Comparison of ENCODE assay signal across 19 cellular contexts in genomic region chr5:67052034-67052433, GRCh38.
DNase-seq lines count a peak whose midpoint lies in the region; ATAC-seq, FAIRE-seq and TF ChIP-seq lines count a peak whose summit lies in the region.
"Had no signal": no experiment of that assay in that cellular context is flagged by ENCODE, and none has a peak within 500 bp of the region (broad histone marks: within the 10 kb centered on the region; RNA-seq: fewer than 3 reads in every experiment).

No MANE protein-coding gene starts in this region.

- no peaks in the 10 kb centered on the region for H3K36me3 ChIP-seq in GM23248 (ENCODE audit: low read depth)
- H3K36me3 ChIP-seq in IMR-90 (ENCODE audit: control insufficient read depth, insufficient read depth, low read length) = no peaks in the 10 kb centered on the region
- peaks cover 8% of the 10 kb centered on the region for H3K36me3 ChIP-seq in bronchial epithelial cell (ENCODE audit: control insufficient read depth, insufficient read depth, low read length)
- H3K36me3 ChIP-seq in body of pancreas (replicated peaks in 1 of 2; ENCODE audit: insufficient read depth in 1 of 2, low read depth in 2 of 2) = no peaks in the 10 kb centered on the region
- H3K36me3 ChIP-seq: BE2C had no signal

- H3K9me3 ChIP-seq in GM23248 (ENCODE audit: low read depth) = no peaks in the 10 kb centered on the region
- no peaks in the 10 kb centered on the region for H3K9me3 ChIP-seq in IMR-90 (ENCODE audit: control insufficient read depth, insufficient read depth, low read length)
- H3K9me3 ChIP-seq in body of pancreas = no peaks in the 10 kb centered on the region
- H3K9me3 ChIP-seq: BE2C had no signal

- H2BK15ac ChIP-seq in IMR-90 (ENCODE audit: low read depth, low read length) = no peak overlapping the region

- peaks cover 6% of the 10 kb centered on the region for H3K36me3 Mint-ChIP-seq in nephron progenitor cell (ENCODE audit: low read depth)

- no peak overlapping the region for H3K27ac ChIP-seq in GM23248
- no peak overlapping the region for H3K27ac ChIP-seq in IMR-90 (ENCODE audit: insufficient read depth, low read length)
- no peak overlapping the region for H3K27ac ChIP-seq in body of pancreas

- H2AK9ac ChIP-seq in IMR-90 (replicated peaks; ENCODE audit: low read depth, low read length, poor library complexity) = no peak overlapping the region

- no peaks in the 10 kb centered on the region for H3K9me2 ChIP-seq in GM23248 (ENCODE audit: insufficient read depth)

- H3K4me3 ChIP-seq in GM23248 (no peak overlapping the region), IMR-90 (ENCODE audit: insufficient read depth, low read depth, low read length) (no peak overlapping the region), bronchial epithelial cell (ENCODE audit: low read depth, low read length) (no peak overlapping the region), body of pancreas (no peak overlapping the region)

- H3K79me2 ChIP-seq in GM23248 (ENCODE audit: insufficient read depth) = no peaks in the 10 kb centered on the region

- H3K27me3 ChIP-seq in GM23248 (replicated peaks; ENCODE audit: insufficient read depth) = no peaks in the 10 kb centered on the region
- H3K27me3 ChIP-seq in IMR-90 (ENCODE audit: control insufficient read depth, insufficient read depth, low read length) = no peaks in the 10 kb centered on the region
- no peaks in the 10 kb centered on the region for H3K27me3 ChIP-seq in bronchial epithelial cell (ENCODE audit: control insufficient read depth, insufficient read depth, low read length)
- no peaks in the 10 kb centered on the region for H3K27me3 ChIP-seq in body of pancreas
- H3K27me3 ChIP-seq: BE2C had no signal

- TF ChIP-seq POLR2A in IMR-90 (IDR thresholded peaks at IDR 0.05; ENCODE audit: low read depth, low read length) (no peak), body of pancreas (IDR thresholded peaks at IDR 0.05) (no peak)

- H3K9me1 ChIP-seq in IMR-90 (ENCODE audit: insufficient read depth, low read length) = peaks cover 5% of the 10 kb centered on the region; the same call in 1 of the 2 replicates

- H3K4me1 Mint-ChIP-seq in nephron progenitor cell = peaks cover 10% of the 10 kb centered on the region

- H3K4me2 ChIP-seq in GM23248 (ENCODE audit: unreplicated experiment) = no peak overlapping the region
- H3K4me2 ChIP-seq in IMR-90 (ENCODE audit: low read depth, low read length) = 0 out of 2 replicates have a peak overlapping the region, but pooled peaks have one; percentile 7

- FAIRE-seq in bronchial epithelial cell (lab: Jason Lieb, UNC) = no peak
- FAIRE-seq: HepG2 had no signal

- TF ChIP-seq CTCF in IMR-90 (conservative IDR thresholded peaks at IDR 0.05; ENCODE audit: low read depth, low read length) (no peak), bronchial epithelial cell (IDR thresholded peaks at IDR 0.05; ENCODE audit: insufficient read depth, low read length, severe bottlenecking) (no peak), nephron progenitor cell (IDR thresholded peaks at IDR 0.05) (no peak), body of pancreas (IDR thresholded peaks at IDR 0.05) (no peak)

- H4K91ac ChIP-seq in IMR-90 (ENCODE audit: insufficient read depth, low read depth, low read length) = no peak overlapping the region

- TF ChIP-seq RAD21 in IMR-90 (IDR thresholded peaks at IDR 0.05; ENCODE audit: low read length) = no peak

- H2AFZ ChIP-seq in GM23248 = no peak overlapping the region
- no peak overlapping the region for H2AFZ ChIP-seq in IMR-90 (replicated peaks; ENCODE audit: low read length, poor library complexity)

- H3K14ac ChIP-seq in IMR-90 (replicated peaks; ENCODE audit: low read depth, low read length) = no peak overlapping the region

- in situ Hi-C loops in GM23248 (cut with MboI) = no loop called here
- in situ Hi-C loops in IMR-90 (cut with MboI; ENCODE audit: low sequenced_read_pairs) = no loop called here

- H3K79me1 ChIP-seq in IMR-90 (ENCODE audit: low read depth in 1 of 2, low read length in 2 of 2) = peaks cover 19% of the 10 kb centered on the region in 2 experiments; a peak in 2 of 4 replicates

- no peak overlapping the region for H3K18ac ChIP-seq in IMR-90 (ENCODE audit: low read depth, low read length)

- no peaks in the 10 kb centered on the region for H3K9me3 Mint-ChIP-seq in nephron progenitor cell
- H3K9me3 Mint-ChIP-seq: CD4-positive, CD25-positive, alpha-beta regulatory T cell; CD8-positive, alpha-beta memory T cell had no signal

- H4K8ac ChIP-seq in IMR-90 (ENCODE audit: low read depth in 2 of 2, low read length in 2 of 2) = no peak overlapping the region

- dilution Hi-C loops in IMR-90 (cut with HindIII; ENCODE audit: low sequenced_read_pairs, unreplicated experiment) = no loop called here

- H3K27ac Mint-ChIP-seq in nephron progenitor cell = no peak overlapping the region
- H3K27ac Mint-ChIP-seq: CD4-positive, CD25-positive, alpha-beta regulatory T cell; CD8-positive, alpha-beta memory T cell had no signal

- intact Hi-C loops in IMR-90 (cut with micrococcal nuclease) = no loop called here
- intact Hi-C loops in body of pancreas (cut with DNase I) = no loop called here

- no peak overlapping the region for H2AK5ac ChIP-seq in IMR-90 (ENCODE audit: low read depth, low read length)

- ATAC-seq in IMR-90 (ENCODE audit: low read depth) = peak; percentile 80
- no peak for ATAC-seq in body of pancreas
- ATAC-seq: HepG2 had no signal

- no peak overlapping the region for H4K5ac ChIP-seq in IMR-90 (ENCODE audit: low read depth, low read length)

- peaks cover 3% of the 10 kb centered on the region for H3K27me3 Mint-ChIP-seq in nephron progenitor cell (ENCODE audit: low read depth, poor library complexity)
- H3K27me3 Mint-ChIP-seq: CD4-positive, CD25-positive, alpha-beta regulatory T cell had no signal

- no peak overlapping the region for H3K4ac ChIP-seq in IMR-90 (ENCODE audit: low read depth, low read length)

- H2BK120ac ChIP-seq in IMR-90 (ENCODE audit: low read depth, low read length) = no peak overlapping the region

- no peak overlapping the region for H3K56ac ChIP-seq in IMR-90 (ENCODE audit: extremely low read depth, insufficient read depth, low read length)

- WGBS in GM23248 (ENCODE audit: low coverage in 1 of 2, low lambda C conversion rate in 2 of 2, missing lambda C conversion rate in 2 of 2), 2 experiments = 98 to 100% methylated on average over 1 of the region's 1 CpG
- no CpG with 5 or more reads among the region's 1 CpG for WGBS in IMR-90 (ENCODE audit: extremely low coverage in 2 of 2, insufficient read length in 1 of 2), 2 experiments
- WGBS in body of pancreas, 2 donors = 43 to 67% methylated on average over 1 of the region's 1 CpG

- no peaks in the 10 kb centered on the region for H3F3A ChIP-seq in GM23248 (ENCODE audit: insufficient read depth)

- CTCF ChIA-PET in IMR-90 (lab: Yijun Ruan, JAX) = no interaction called here

- no TSS peak for BruUV-seq in IMR-90 (replicated peaks; lab: Mats Ljungman, UMichigan)

- POLR2A ChIA-PET in IMR-90 (lab: Charles Lee; ENCODE audit: unreplicated experiment) = no interaction called here

- no peaks in the 10 kb centered on the region for H4K20me1 ChIP-seq in GM23248 (ENCODE audit: insufficient read depth)
- H4K20me1 ChIP-seq in IMR-90 (ENCODE audit: insufficient read depth, low read length) = no peaks in the 10 kb centered on the region

- no peak overlapping the region for H3K23ac ChIP-seq in IMR-90 (ENCODE audit: low read depth, low read length)

- H2BK5ac ChIP-seq in IMR-90 (ENCODE audit: low read depth, low read length, poor library complexity, severe bottlenecking) = peak overlapping the region; percentile 11

- no peak overlapping the region for H3K9ac ChIP-seq in GM23248
- H3K9ac ChIP-seq in IMR-90 (ENCODE audit: low read depth, low read length) = no peak overlapping the region

- peak; percentile 37 for DNase-seq in GM23248
- peak; percentile 28 for DNase-seq in IMR-90
- DNase-seq in bronchial epithelial cell (ENCODE audit: low read depth) = peak; percentile 49
- DNase-seq in iris pigment epithelial cell (ENCODE audit: low read depth) = peak; percentile 39
- DNase-seq in NCI-H69 (lab: John Stamatoyannopoulos, UW) = no peak
- DNase-seq in nephron progenitor cell = no peak
- no peak for DNase-seq in body of pancreas
- DNase-seq: ACHN; BE2C; C1 segment of cervical spinal cord; CD4-positive, CD25-positive, alpha-beta regulatory T cell; CD8-positive, alpha-beta memory T cell; COR-L47; DMS 273 treated with DMSO at 0.1 percent for 48 hours; DMS79; GF-D8; GOT3; H7 had no signal

- H2BK20ac ChIP-seq in IMR-90 (ENCODE audit: low read depth, low read length) = no peak overlapping the region

- H3K4me1 ChIP-seq in GM23248 (ENCODE audit: insufficient read depth) (peaks cover 8% of the 10 kb centered on the region), IMR-90 (ENCODE audit: control insufficient read depth, insufficient read depth, low read length) (peaks cover 4% of the 10 kb centered on the region; the same call in 1 of the 2 replicates), body of pancreas (peaks cover 7% of the 10 kb centered on the region)

- no peak overlapping the region for H3K4me3 Mint-ChIP-seq in nephron progenitor cell
- H3K4me3 Mint-ChIP-seq: CD4-positive, CD25-positive, alpha-beta regulatory T cell; CD8-positive, alpha-beta memory T cell had no signal

TF ChIP-seq in IMR-90, 13 proteins besides CTCF, POLR2A, EP300 and RAD21 (continues in another document):
- TF ChIP-seq NFE2L2 (IDR thresholded peaks at IDR 0.05; ENCODE audit: low read depth, low read length) = no peak
- TF ChIP-seq RCOR1 (IDR thresholded peaks at IDR 0.05; ENCODE audit: insufficient replicate concordance, low read length) = no peak
- TF ChIP-seq MAZ (IDR thresholded peaks at IDR 0.05; ENCODE audit: borderline replicate concordance, low read depth, low read length) = no peak
- no peak for TF ChIP-seq CEBPB (IDR thresholded peaks at IDR 0.05; ENCODE audit: low read depth, low read length)
- TF ChIP-seq USF2 (IDR thresholded peaks at IDR 0.05; ENCODE audit: low read depth, low read length) = no peak
- no peak for TF ChIP-seq MAFK (IDR thresholded peaks at IDR 0.05; ENCODE audit: low read depth, low read length)
- TF ChIP-seq CHD1 (IDR thresholded peaks at IDR 0.05; ENCODE audit: low read depth, low read length) = no peak
- TF ChIP-seq FOS (IDR thresholded peaks at IDR 0.05; ENCODE audit: low read depth, low read length) = no peak

Comparison
In these comparisons a context has a peak if more than half of its experiments do, and no peak if none do; other contexts are left out.
1. DNase-seq: peak in GM23248 (single experiment), IMR-90 (single experiment), bronchial epithelial cell (single experiment) and iris pigment epithelial cell (single experiment); none in NCI-H69 (single experiment), nephron progenitor cell (single experiment) and body of pancreas (0 of 4).